ENCODE assay signal across 16 cellular contexts in genomic region chr11:8232414-8232813, GRCh38. TPM values are rescaled to one million over a fixed set of nuclear protein-coding genes. Genes with fewer than 3 reads are reported as not detected.
DNase-seq lines count a peak whose midpoint lies in the region; ATAC-seq and TF ChIP-seq lines count a peak whose summit lies in the region.
"Had no signal": no experiment of that assay in that cellular context is flagged by ENCODE, and none has a peak within 500 bp of the region (broad histone marks: within the 10 kb centered on the region; RNA-seq: fewer than 3 reads in every experiment).

No MANE protein-coding gene starts in this region.

- H3K9me3 ChIP-seq in stomach smooth muscle (ENCODE audit: control insufficient read depth in 2 of 2, low read length in 2 of 2), result no peaks in the 10 kb centered on the region
- H3K9me3 ChIP-seq: BLaER1 had no signal

- no peaks in the 10 kb centered on the region for H3K36me3 Mint-ChIP-seq in neural crest cell (ENCODE audit: low read depth)
- H3K36me3 Mint-ChIP-seq: CD8-positive, alpha-beta memory T cell; IgD-negative memory B cell had no signal

- peaks cover 38% of the 10 kb centered on the region for H3K4me1 ChIP-seq in stomach smooth muscle (ENCODE audit: control insufficient read depth, insufficient read depth, low read length)

- no peaks in the 10 kb centered on the region for H3K27me3 Mint-ChIP-seq in neural crest cell (ENCODE audit: low read depth)

- ATAC-seq in HG02610 (IDR thresholded peaks at IDR 0.05; ENCODE audit: unreplicated experiment), result no peak
- ATAC-seq: GM23338 had no signal

- no peak overlapping the region for H3K4me3 Mint-ChIP-seq in neural crest cell
- H3K4me3 Mint-ChIP-seq: CD8-positive, alpha-beta memory T cell; GM23338; IgD-negative memory B cell had no signal

- H3K9ac ChIP-seq in stomach smooth muscle (ENCODE audit: low read length in 2 of 2), result no peak overlapping the region
- H3K9ac ChIP-seq: BLaER1 had no signal

- H3K9me3 Mint-ChIP-seq in neural crest cell, result no peaks in the 10 kb centered on the region
- H3K9me3 Mint-ChIP-seq: CD8-positive, alpha-beta memory T cell; GM23338 had no signal

- DNase-seq in DMS79 treated with DMSO at 0.1 percent for 48 hours (lab: John Stamatoyannopoulos, UW) (peak; percentile 26), DMS79 (lab: John Stamatoyannopoulos, UW) (no peak), neural crest cell (ENCODE audit: low read depth, low spot score) (no peak), NCI-H1694 treated with DMSO at 0.1 percent for 48 hours (lab: John Stamatoyannopoulos, UW) (no peak), COR-L47 (lab: John Stamatoyannopoulos, UW) (no peak)
- DNase-seq: AML-193; CD8-positive, alpha-beta memory T cell; DMS53; H7 had no signal

- H3K27me3 ChIP-seq in stomach smooth muscle (ENCODE audit: control insufficient read depth in 1 of 2, insufficient read depth in 2 of 2, low read length in 2 of 2), result no peaks in the 10 kb centered on the region
- H3K27me3 ChIP-seq: BLaER1 had no signal

- peaks cover 24% of the 10 kb centered on the region for H3K4me1 Mint-ChIP-seq in neural crest cell

- TF ChIP-seq CTCF in neural crest cell (conservative IDR thresholded peaks at IDR 0.05), result no peak

- peak overlapping the region; percentile 64 for H3K27ac ChIP-seq in stomach smooth muscle (ENCODE audit: low read length)
- H3K27ac ChIP-seq: 22Rv1, BLaER1 had no signal

- no peak overlapping the region for H3K4me3 ChIP-seq in stomach smooth muscle (ENCODE audit: low read length in 2 of 2)
- H3K4me3 ChIP-seq: BLaER1, GM23338 had no signal

- H3K36me3 ChIP-seq in stomach smooth muscle (ENCODE audit: control insufficient read depth in 2 of 2, insufficient read depth in 2 of 2, low read length in 2 of 2), result no peaks in the 10 kb centered on the region
- H3K36me3 ChIP-seq: BLaER1 had no signal

- H3K27ac Mint-ChIP-seq in neural crest cell (ENCODE audit: unreplicated experiment), result peak overlapping the region; percentile 19
- H3K27ac Mint-ChIP-seq: CD8-positive, alpha-beta memory T cell; GM23338; IgD-negative memory B cell had no signal

RNA-seq across cellular contexts. Expression of gene LMO1, which starts 31.3 kb away (rescaled TPM):
- total RNA-seq in neural crest cell, result 1.5 and 1.8 TPM in 2 replicates
- total RNA-seq: CD8-positive, alpha-beta memory T cell; G401; GM23338 had no signal
